Comparison of ENCODE assay signal across 8 cellular contexts in the genomic region with DNA sequence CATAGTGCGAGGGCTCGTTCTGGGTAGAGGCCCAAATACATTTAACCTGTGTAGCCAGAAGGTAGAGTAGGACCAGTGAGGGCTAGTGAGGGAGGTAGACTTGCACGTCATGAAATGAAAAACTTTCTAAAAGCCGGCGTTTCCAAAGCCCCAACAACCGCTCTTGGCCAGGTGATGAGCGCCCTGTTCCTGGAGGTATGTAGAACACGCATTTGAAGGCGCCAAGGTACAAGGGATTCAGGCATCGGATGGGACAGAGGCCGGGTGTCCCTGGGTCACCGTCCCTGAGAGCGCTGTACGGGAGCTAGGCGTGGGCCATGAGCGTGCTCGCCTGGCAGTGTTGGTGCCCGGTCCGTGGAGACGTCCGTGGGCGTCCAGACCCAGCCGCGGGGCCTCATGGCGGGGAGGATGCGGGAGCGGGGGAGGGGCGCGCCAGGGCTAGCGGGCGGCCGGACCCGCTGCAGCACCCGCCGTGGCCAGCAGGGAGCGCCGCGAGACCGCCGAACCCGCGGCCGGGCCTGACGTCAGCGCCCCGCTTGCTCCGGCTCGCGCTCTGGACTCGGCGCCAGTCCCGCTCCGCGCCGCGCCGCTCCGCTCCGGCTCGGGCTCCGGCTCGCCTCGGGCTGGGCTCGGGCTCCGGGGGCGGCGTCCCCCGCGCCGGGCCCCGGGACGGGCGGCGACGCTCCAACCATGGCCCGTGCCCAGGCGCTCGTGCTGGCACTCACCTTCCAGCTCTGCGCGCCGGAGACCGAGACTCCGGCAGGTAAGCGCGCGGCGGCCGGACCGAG. TPM values are rescaled to one million over a fixed set of nuclear protein-coding genes. Genes with fewer than 3 reads are reported as not detected.
DNase-seq lines count a peak whose midpoint lies in the region; ATAC-seq, FAIRE-seq and TF ChIP-seq lines count a peak whose summit lies in the region.

A gene (plus strand): TSS at position 568 of the 788 bp plus-strand sequence. CDS start 123 bp downstream, at position 691.

- CTCF ChIA-PET in HEK293T (lab: Yijun Ruan, JAX): interaction anchor here (0.6 kb wide), 2 partner anchors 163 to 206 kb away, joined by 3 to 5 read pairs; no protein-coding TSS in a partner anchor
- CTCF ChIA-PET in WTC11 (lab: Charles Lee): interaction anchor here (0.6 to 1.4 kb wide), 14 partner anchors 10 to 467 kb away, joined by 3 to 9 read pairs (median 3); no protein-coding TSS in a partner anchor

- no peaks in the 10 kb centered on the region for H3K36me3 Mint-ChIP-seq in WTC11

- peak; percentile 92 for TF ChIP-seq CTCF in WTC11 (IDR thresholded peaks at IDR 0.05)
- TF ChIP-seq CTCF in bronchial epithelial cell (IDR thresholded peaks at IDR 0.05; ENCODE audit: insufficient read depth, low read length, severe bottlenecking): peak; percentile 60

- POLR2A ChIA-PET in HEK293T (lab: Yijun Ruan, JAX): no interaction called here
- POLR2A ChIA-PET in WTC11 (lab: Charles Lee): no interaction called here

- no peaks in the 10 kb centered on the region for H3K9me3 Mint-ChIP-seq in WTC11

- no peaks in the 10 kb centered on the region for H3K27me3 ChIP-seq in bronchial epithelial cell (ENCODE audit: control insufficient read depth, insufficient read depth, low read length)

- ATAC-seq in WTC11: peak; percentile 72

- FAIRE-seq in bronchial epithelial cell (lab: Jason Lieb, UNC): no peak

- peak within 1 kb of the TSS; percentile 75 for H3K4me3 ChIP-seq in bronchial epithelial cell (ENCODE audit: low read depth, low read length)

- DNase-seq in ELF-1 (ENCODE audit: low read depth, low spot score): peak; percentile 83
- peak; percentile 98 for DNase-seq in HEK293T (ENCODE audit: extremely low spot score)
- DNase-seq in NCI-H146 treated with DMSO at 0.1 percent for 48 hours (lab: John Stamatoyannopoulos, UW; ENCODE audit: unreplicated experiment): peak; percentile 14
- DNase-seq in WTC11 (ENCODE audit: low spot score): peak; percentile 85
- DNase-seq in bronchial epithelial cell (ENCODE audit: low read depth): peak; percentile 33
- peak; percentile 60 for DNase-seq in iris pigment epithelial cell (ENCODE audit: low read depth)
- peak; percentile 86 for DNase-seq in stimulated activated CD4-positive, alpha-beta T cell treated with anti-CD3 and anti-CD28 coated beads, Interleukin-12 subunit alpha, Interleukin-12 subunit beta, amount 100 ng/mL, for 4 hours
- DNase-seq in cortex of kidney (lab: John Stamatoyannopoulos, UW): no peak

- peak within 1 kb of the TSS; percentile 87 for H3K4me3 Mint-ChIP-seq in WTC11

- peak within 1 kb of the TSS; percentile 3; the same call in 1 of the 2 replicates for H3K27ac Mint-ChIP-seq in WTC11

- peaks cover 40% of the 10 kb centered on the region for H3K4me1 Mint-ChIP-seq in WTC11

- H3K36me3 ChIP-seq in bronchial epithelial cell (ENCODE audit: control insufficient read depth, insufficient read depth, low read length): no peaks in the 10 kb centered on the region

- H3K27me3 Mint-ChIP-seq in WTC11 (ENCODE audit: low read depth): peaks cover 69% of the 10 kb centered on the region

TF ChIP-seq in HEK293T, 16 proteins besides CTCF, POLR2A, EP300 and RAD21:
- TF ChIP-seq NFRKB (IDR thresholded peaks at IDR 0.05) (no peak), ARNT (IDR thresholded peaks at IDR 0.05) (peak; percentile 84), LEF1 (IDR thresholded peaks at IDR 0.05; ENCODE audit: borderline replicate concordance) (peak; percentile 94; the same call in 1 of the 2 replicates), L3MBTL2 (conservative IDR thresholded peaks at IDR 0.05) (no peak; the same call in 1 of the 2 replicates), FOXM1 (IDR thresholded peaks at IDR 0.05; ENCODE audit: borderline replicate concordance) (peak; percentile 77)
TF ChIP-seq in HEK293T: peak in this region for 3.

TF ChIP-seq in WTC11, 78 proteins besides CTCF, POLR2A, EP300 and RAD21 (continues in another document):
- TF ChIP-seq TP53 (CRISPR knock-in tag; IDR thresholded peaks at IDR 0.05) (0 out of 2 replicates have a peak, but pooled peaks have one; percentile 18), FOXK1 (CRISPR knock-in tag; IDR thresholded peaks at IDR 0.05) (peak; percentile 8), TEAD1 (CRISPR knock-in tag; IDR thresholded peaks at IDR 0.05) (no peak), KAT7 (CRISPR knock-in tag; IDR thresholded peaks at IDR 0.05; ENCODE audit: borderline replicate concordance) (peak; percentile 63; the same call in 1 of the 2 replicates), RELA (CRISPR knock-in tag; IDR thresholded peaks at IDR 0.05; ENCODE audit: borderline replicate concordance) (0 out of 2 replicates have a peak, but pooled peaks have one; percentile 3), NFE2L1 (CRISPR knock-in tag; IDR thresholded peaks at IDR 0.05) (no peak; the same call in 1 of the 2 replicates), NR3C1 (CRISPR knock-in tag; conservative IDR thresholded peaks at IDR 0.05; ENCODE audit: low read depth) (0 out of 2 replicates have a peak, but pooled peaks have one; percentile 62), CREM (CRISPR knock-in tag; IDR thresholded peaks at IDR 0.05) (peak; percentile 82; the same call in 1 of the 2 replicates), IRF2 (CRISPR knock-in tag; IDR thresholded peaks at IDR 0.05; ENCODE audit: borderline replicate concordance, low read depth) (no peak), FOXP1 (CRISPR knock-in tag; IDR thresholded peaks at IDR 0.05; ENCODE audit: borderline replicate concordance) (peak; percentile 63; the same call in 1 of the 2 replicates), GTF2I (CRISPR knock-in tag; conservative IDR thresholded peaks at IDR 0.05) (peak; percentile 91), CBFB (CRISPR knock-in tag; IDR thresholded peaks at IDR 0.05; ENCODE audit: low read depth) (peak; percentile 63; the same call in 1 of the 2 replicates), GABPB1 (CRISPR knock-in tag; IDR thresholded peaks at IDR 0.05) (no peak), SP1 (CRISPR knock-in tag; conservative IDR thresholded peaks at IDR 0.05) (peak; percentile 73), RORB (CRISPR knock-in tag; IDR thresholded peaks at IDR 0.05) (no peak)
- TF ChIP-seq, protein P1, sequence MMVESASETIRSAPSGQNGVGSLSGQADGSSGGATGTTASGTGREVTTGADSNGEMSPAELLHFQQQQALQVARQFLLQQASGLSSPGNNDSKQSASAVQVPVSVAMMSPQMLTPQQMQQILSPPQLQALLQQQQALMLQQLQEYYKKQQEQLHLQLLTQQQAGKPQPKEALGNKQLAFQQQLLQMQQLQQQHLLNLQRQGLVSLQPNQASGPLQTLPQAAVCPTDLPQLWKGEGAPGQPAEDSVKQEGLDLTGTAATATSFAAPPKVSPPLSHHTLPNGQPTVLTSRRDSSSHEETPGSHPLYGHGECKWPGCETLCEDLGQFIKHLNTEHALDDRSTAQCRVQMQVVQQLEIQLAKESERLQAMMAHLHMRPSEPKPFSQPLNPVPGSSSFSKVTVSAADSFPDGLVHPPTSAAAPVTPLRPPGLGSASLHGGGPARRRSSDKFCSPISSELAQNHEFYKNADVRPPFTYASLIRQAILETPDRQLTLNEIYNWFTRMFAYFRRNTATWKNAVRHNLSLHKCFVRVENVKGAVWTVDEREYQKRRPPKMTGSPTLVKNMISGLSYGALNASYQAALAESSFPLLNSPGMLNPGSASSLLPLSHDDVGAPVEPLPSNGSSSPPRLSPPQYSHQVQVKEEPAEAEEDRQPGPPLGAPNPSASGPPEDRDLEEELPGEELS (CRISPR knock-in tag; IDR thresholded peaks at IDR 0.05): no peak
- TF ChIP-seq, protein P2, sequence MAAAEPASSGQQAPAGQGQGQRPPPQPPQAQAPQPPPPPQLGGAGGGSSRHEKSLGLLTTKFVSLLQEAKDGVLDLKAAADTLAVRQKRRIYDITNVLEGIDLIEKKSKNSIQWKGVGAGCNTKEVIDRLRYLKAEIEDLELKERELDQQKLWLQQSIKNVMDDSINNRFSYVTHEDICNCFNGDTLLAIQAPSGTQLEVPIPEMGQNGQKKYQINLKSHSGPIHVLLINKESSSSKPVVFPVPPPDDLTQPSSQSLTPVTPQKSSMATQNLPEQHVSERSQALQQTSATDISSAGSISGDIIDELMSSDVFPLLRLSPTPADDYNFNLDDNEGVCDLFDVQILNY (CRISPR knock-in tag; IDR thresholded peaks at IDR 0.05): peak; percentile 79; the same call in 1 of the 2 replicates
- TF ChIP-seq, protein P3, sequence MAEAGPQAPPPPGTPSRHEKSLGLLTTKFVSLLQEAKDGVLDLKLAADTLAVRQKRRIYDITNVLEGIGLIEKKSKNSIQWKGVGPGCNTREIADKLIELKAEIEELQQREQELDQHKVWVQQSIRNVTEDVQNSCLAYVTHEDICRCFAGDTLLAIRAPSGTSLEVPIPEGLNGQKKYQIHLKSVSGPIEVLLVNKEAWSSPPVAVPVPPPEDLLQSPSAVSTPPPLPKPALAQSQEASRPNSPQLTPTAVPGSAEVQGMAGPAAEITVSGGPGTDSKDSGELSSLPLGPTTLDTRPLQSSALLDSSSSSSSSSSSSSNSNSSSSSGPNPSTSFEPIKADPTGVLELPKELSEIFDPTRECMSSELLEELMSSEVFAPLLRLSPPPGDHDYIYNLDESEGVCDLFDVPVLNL (CRISPR knock-in tag; IDR thresholded peaks at IDR 0.05; ENCODE audit: borderline replicate concordance, low read depth): 0 out of 2 replicates have a peak, but pooled peaks have one; percentile 35
- TF ChIP-seq, protein P4, sequence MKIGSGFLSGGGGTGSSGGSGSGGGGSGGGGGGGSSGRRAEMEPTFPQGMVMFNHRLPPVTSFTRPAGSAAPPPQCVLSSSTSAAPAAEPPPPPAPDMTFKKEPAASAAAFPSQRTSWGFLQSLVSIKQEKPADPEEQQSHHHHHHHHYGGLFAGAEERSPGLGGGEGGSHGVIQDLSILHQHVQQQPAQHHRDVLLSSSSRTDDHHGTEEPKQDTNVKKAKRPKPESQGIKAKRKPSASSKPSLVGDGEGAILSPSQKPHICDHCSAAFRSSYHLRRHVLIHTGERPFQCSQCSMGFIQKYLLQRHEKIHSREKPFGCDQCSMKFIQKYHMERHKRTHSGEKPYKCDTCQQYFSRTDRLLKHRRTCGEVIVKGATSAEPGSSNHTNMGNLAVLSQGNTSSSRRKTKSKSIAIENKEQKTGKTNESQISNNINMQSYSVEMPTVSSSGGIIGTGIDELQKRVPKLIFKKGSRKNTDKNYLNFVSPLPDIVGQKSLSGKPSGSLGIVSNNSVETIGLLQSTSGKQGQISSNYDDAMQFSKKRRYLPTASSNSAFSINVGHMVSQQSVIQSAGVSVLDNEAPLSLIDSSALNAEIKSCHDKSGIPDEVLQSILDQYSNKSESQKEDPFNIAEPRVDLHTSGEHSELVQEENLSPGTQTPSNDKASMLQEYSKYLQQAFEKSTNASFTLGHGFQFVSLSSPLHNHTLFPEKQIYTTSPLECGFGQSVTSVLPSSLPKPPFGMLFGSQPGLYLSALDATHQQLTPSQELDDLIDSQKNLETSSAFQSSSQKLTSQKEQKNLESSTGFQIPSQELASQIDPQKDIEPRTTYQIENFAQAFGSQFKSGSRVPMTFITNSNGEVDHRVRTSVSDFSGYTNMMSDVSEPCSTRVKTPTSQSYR (CRISPR knock-in tag; IDR thresholded peaks at IDR 0.05): peak; percentile 79; the same call in 1 of the 2 replicates

RNA-seq across cellular contexts. Expression of the gene that starts here (rescaled TPM):
- total RNA-seq in WTC11 (2021) (60.8 to 75.4 TPM (median 68.2 TPM) in 3 replicates), bronchial epithelial cell (40.8 and 53.2 TPM in 2 replicates)
